Comparison of ENCODE assay signal across 8 cellular contexts in genomic region chr21:8419925-8420560, GRCh38.
DNase-seq lines count a peak whose midpoint lies in the region; ATAC-seq and TF ChIP-seq lines count a peak whose summit lies in the region.
"Not testable (repeated sequence)": the region's sequence is repeated elsewhere in the genome, so short reads cannot be mapped to it uniquely, and the experiment has no call there.

No MANE protein-coding gene starts in this region.

- H3K27me3 Mint-ChIP-seq in activated T-cell treated with anti-CD3 and anti-CD28 coated beads, Interleukin-2, amount 50 U/mL, for 24 hours; endothelial cell (ENCODE audit: unreplicated experiment); naive thymus-derived CD4-positive, alpha-beta T cell: not testable (repeated sequence)

- CTCF ChIA-PET in naive thymus-derived CD4-positive, alpha-beta T cell (lab: Charles Lee), result not testable (repeated sequence)

- intact Hi-C loops in naive thymus-derived CD4-positive, alpha-beta T cell (cut with micrococcal nuclease), result not testable (repeated sequence)

- not testable (repeated sequence) for TF ChIP-seq EP300 in upper lobe of left lung (IDR thresholded peaks at IDR 0.05)

- 57% methylated on average over 1 of the region's 2 CpGs; no CpG with 5 or more reads in 1 of the 2 donors for WGBS in upper lobe of left lung, 2 donors

- POLR2A ChIA-PET in naive thymus-derived CD4-positive, alpha-beta T cell (lab: Charles Lee), result not testable (repeated sequence)

- H3K9me3 ChIP-seq in naive thymus-derived CD4-positive, alpha-beta T cell (ENCODE audit: control insufficient read depth in 2 of 3, low read length in 3 of 3); upper lobe of left lung: not testable (repeated sequence)

- H3K36me3 Mint-ChIP-seq in activated T-cell treated with anti-CD3 and anti-CD28 coated beads, Interleukin-2, amount 50 U/mL, for 24 hours (ENCODE audit: low read depth); endothelial cell (ENCODE audit: low read depth, unreplicated experiment); naive thymus-derived CD4-positive, alpha-beta T cell: not testable (repeated sequence)

- not testable (repeated sequence) for H3K27me3 ChIP-seq in naive thymus-derived CD4-positive, alpha-beta T cell (ENCODE audit: control insufficient read depth in 2 of 2, insufficient read depth in 2 of 2, low read length in 2 of 2); upper lobe of left lung

- H3K27ac Mint-ChIP-seq in activated T-cell treated with anti-CD3 and anti-CD28 coated beads, Interleukin-2, amount 50 U/mL, for 24 hours, result peak overlapping the region; percentile 1
- peak overlapping the region; percentile 54 for H3K27ac Mint-ChIP-seq in endothelial cell (ENCODE audit: unreplicated experiment)
- peak overlapping the region in 5 of 9 donors; percentile 0 to 5 (median 1) for H3K27ac Mint-ChIP-seq in naive thymus-derived CD4-positive, alpha-beta T cell

- H3K9me3 Mint-ChIP-seq in activated T-cell treated with anti-CD3 and anti-CD28 coated beads, Interleukin-2, amount 50 U/mL, for 24 hours; endothelial cell (ENCODE audit: unreplicated experiment); naive thymus-derived CD4-positive, alpha-beta T cell: not testable (repeated sequence)

- H3K27ac ChIP-seq in naive thymus-derived CD4-positive, alpha-beta T cell (ENCODE audit: low read depth, low read length); upper lobe of left lung: not testable (repeated sequence)

- H3K4me1 Mint-ChIP-seq in activated T-cell treated with anti-CD3 and anti-CD28 coated beads, Interleukin-2, amount 50 U/mL, for 24 hours (ENCODE audit: low read depth); endothelial cell (ENCODE audit: unreplicated experiment); naive thymus-derived CD4-positive, alpha-beta T cell: not testable (repeated sequence)

- H3K4me3 Mint-ChIP-seq in activated T-cell treated with anti-CD3 and anti-CD28 coated beads, Interleukin-2, amount 50 U/mL, for 24 hours, result not testable (repeated sequence)
- peak overlapping the region; percentile 85 for H3K4me3 Mint-ChIP-seq in endothelial cell (ENCODE audit: unreplicated experiment)
- peak overlapping the region in 2 of 10 donors; percentile 1 to 12 for H3K4me3 Mint-ChIP-seq in naive thymus-derived CD4-positive, alpha-beta T cell

- not testable (repeated sequence) for H3K4me3 ChIP-seq in naive thymus-derived CD4-positive, alpha-beta T cell (ENCODE audit: low read length); upper lobe of left lung

- not testable (repeated sequence) for TF ChIP-seq CTCF in endothelial cell (IDR thresholded peaks at IDR 0.05; ENCODE audit: unreplicated experiment); upper lobe of left lung (IDR thresholded peaks at IDR 0.05)

- peak in 2 of 4 donors; percentile 36 to 87 for TF ChIP-seq POLR2A in upper lobe of left lung (IDR thresholded peaks at IDR 0.05)

- not testable (repeated sequence) for DNase-seq in activated T-cell treated with anti-CD3 and anti-CD28 coated beads, Interleukin-2, amount 50 U/mL, for 24 hours
- peak; percentile 21 for DNase-seq in endothelial cell (ENCODE audit: low spot score)
- peak in 8 of 9 donors; percentile 7 to 62 (median 50) for DNase-seq in naive thymus-derived CD4-positive, alpha-beta T cell
- peak in 1 of 2 donors; percentile 8 for DNase-seq in upper lobe of left lung

- not testable (repeated sequence) for H3K36me3 ChIP-seq in naive thymus-derived CD4-positive, alpha-beta T cell (ENCODE audit: control insufficient read depth in 2 of 3, insufficient read depth in 3 of 3, low read length in 3 of 3); upper lobe of left lung

- ATAC-seq in GM18868 (IDR thresholded peaks at IDR 0.05; ENCODE audit: unreplicated experiment), result peak; percentile 85
- peak; percentile 73 for ATAC-seq in GM21529 (IDR thresholded peaks at IDR 0.05; ENCODE audit: unreplicated experiment)
- peak; percentile 85 for ATAC-seq in HG02943 (IDR thresholded peaks at IDR 0.05; ENCODE audit: low read depth, unreplicated experiment)
- peak; percentile 70 for ATAC-seq in HG03520 (IDR thresholded peaks at IDR 0.05; ENCODE audit: unreplicated experiment)
- ATAC-seq in naive thymus-derived CD4-positive, alpha-beta T cell, result peak; percentile 90
- peak; percentile 98 to 100 for ATAC-seq in upper lobe of left lung (ENCODE audit: low FRiP score in 2 of 2)

- H3K4me1 ChIP-seq in naive thymus-derived CD4-positive, alpha-beta T cell (ENCODE audit: control insufficient read depth in 2 of 2, insufficient read depth in 2 of 2, low read length in 2 of 2); upper lobe of left lung: not testable (repeated sequence)

Comparison
In these comparisons a context has a peak if more than half of its experiments do, and no peak if none do; other contexts are left out.
1. H3K27ac Mint-ChIP-seq: peak in every context shown above with its lines; median percentile 54 in endothelial cell; 1 in activated T-cell treated with anti-CD3 and anti-CD28 coated beads, Interleukin-2, amount 50 U/mL, for 24 hours; 1 in naive thymus-derived CD4-positive, alpha-beta T cell.